12 cellular contexts compared by ENCODE assay signal in genomic region chrY:14328677-14329345, GRCh38.
DNase-seq lines count a peak whose midpoint lies in the region; ATAC-seq, FAIRE-seq and TF ChIP-seq lines count a peak whose summit lies in the region.
"Had no signal": no experiment of that assay in that cellular context is flagged by ENCODE, and none has a peak within 500 bp of the region (broad histone marks: within the 10 kb centered on the region; RNA-seq: fewer than 3 reads in every experiment).

No MANE protein-coding gene starts in this region.

- H3K27ac Mint-ChIP-seq in activated naive CD4-positive, alpha-beta T cell treated with anti-CD3 and anti-CD28 coated beads for 36 hours, result no peak overlapping the region
- H3K27ac Mint-ChIP-seq in astrocyte (ENCODE audit: unreplicated experiment), result peak overlapping the region; percentile 84
- H3K27ac Mint-ChIP-seq in stimulated activated memory B cell treated with anti-CD40 and anti-IgM and Interleukin-4, amounts not matched to agents 10 μg/mL and 1 μg/mL and 100 μg/mL, for 72 hours, result peak overlapping the region; percentile 56
- H3K27ac Mint-ChIP-seq: B cell, neural progenitor cell had no signal

- H3K27ac ChIP-seq in astrocyte (ENCODE audit: low read depth, low read length), result no peak overlapping the region
- H3K27ac ChIP-seq: KMS-11, neural progenitor cell had no signal

- CTCF ChIA-PET in activated naive CD4-positive, alpha-beta T cell treated with anti-CD3 and anti-CD28 coated beads for 36 hours (lab: Charles Lee), result interaction anchor here (0.7 kb wide), 1 partner anchor 12 kb away, joined by 3 read pairs; no protein-coding TSS in a partner anchor

- no peak for FAIRE-seq in astrocyte (lab: Jason Lieb, UNC)

- H3K4me3 Mint-ChIP-seq in activated naive CD4-positive, alpha-beta T cell treated with anti-CD3 and anti-CD28 coated beads for 36 hours, result no peak overlapping the region
- H3K4me3 Mint-ChIP-seq in astrocyte (ENCODE audit: unreplicated experiment), result no peak overlapping the region
- H3K4me3 Mint-ChIP-seq in stimulated activated memory B cell treated with anti-CD40 and anti-IgM and Interleukin-4, amounts not matched to agents 10 μg/mL and 1 μg/mL and 100 μg/mL, for 72 hours, result no peak overlapping the region
- H3K4me3 Mint-ChIP-seq: B cell, neural progenitor cell had no signal

- H2AFZ ChIP-seq in astrocyte (ENCODE audit: low read depth, low read length), result no peak overlapping the region
- H2AFZ ChIP-seq: neural progenitor cell had no signal

- intact Hi-C loops in activated naive CD4-positive, alpha-beta T cell treated with anti-CD3 and anti-CD28 coated beads for 36 hours (cut with micrococcal nuclease), result loop anchor here (2.0 kb wide), 1 partner anchor 590 kb away; no protein-coding TSS in a partner anchor

- no peak overlapping the region for H3K4me3 ChIP-seq in astrocyte (ENCODE audit: insufficient read depth, low read depth, low read length)
- H3K4me3 ChIP-seq: neural progenitor cell had no signal

- TF ChIP-seq CTCF in astrocyte (IDR thresholded peaks at IDR 0.05; ENCODE audit: insufficient read depth, low read depth, low read length), result no peak

- peak; percentile 99 for ATAC-seq in HG03442 (IDR thresholded peaks at IDR 0.05; ENCODE audit: unreplicated experiment)
- ATAC-seq in stimulated activated memory B cell treated with anti-CD40 and anti-IgM and Interleukin-4, amounts not matched to agents 10 μg/mL and 1 μg/mL and 100 μg/mL, for 72 hours, result peak; percentile 48

- H3K4me1 ChIP-seq in astrocyte (ENCODE audit: insufficient read depth, low read length), result no peaks in the 10 kb centered on the region
- H3K4me1 ChIP-seq: neural progenitor cell had no signal

- no peaks in the 10 kb centered on the region for H3K27me3 Mint-ChIP-seq in activated naive CD4-positive, alpha-beta T cell treated with anti-CD3 and anti-CD28 coated beads for 36 hours (ENCODE audit: low read depth)
- no peaks in the 10 kb centered on the region for H3K27me3 Mint-ChIP-seq in astrocyte (ENCODE audit: low read depth, unreplicated experiment)
- H3K27me3 Mint-ChIP-seq in stimulated activated memory B cell treated with anti-CD40 and anti-IgM and Interleukin-4, amounts not matched to agents 10 μg/mL and 1 μg/mL and 100 μg/mL, for 72 hours, result no peaks in the 10 kb centered on the region
- H3K27me3 Mint-ChIP-seq: B cell had no signal

- no peaks in the 10 kb centered on the region for H3K79me2 ChIP-seq in astrocyte (ENCODE audit: insufficient read depth, low read length)

- no peak overlapping the region for H3K4me2 ChIP-seq in astrocyte (ENCODE audit: low read length)
- H3K4me2 ChIP-seq: KMS-11, neural progenitor cell had no signal

- no peaks in the 10 kb centered on the region for H3K27me3 ChIP-seq in astrocyte (ENCODE audit: insufficient read depth, low read length)
- H3K27me3 ChIP-seq: neural progenitor cell had no signal

- H3K4me1 Mint-ChIP-seq in activated naive CD4-positive, alpha-beta T cell treated with anti-CD3 and anti-CD28 coated beads for 36 hours (ENCODE audit: low read depth), result peaks cover 16% of the 10 kb centered on the region
- peaks cover 13% of the 10 kb centered on the region for H3K4me1 Mint-ChIP-seq in astrocyte (ENCODE audit: low read depth, unreplicated experiment)
- H3K4me1 Mint-ChIP-seq in stimulated activated memory B cell treated with anti-CD40 and anti-IgM and Interleukin-4, amounts not matched to agents 10 μg/mL and 1 μg/mL and 100 μg/mL, for 72 hours, result peaks cover 10% of the 10 kb centered on the region
- H3K4me1 Mint-ChIP-seq: B cell, neural progenitor cell had no signal

- no peaks in the 10 kb centered on the region for H3K9me3 ChIP-seq in astrocyte (ENCODE audit: insufficient read depth, low read depth, low read length)

- no peaks in the 10 kb centered on the region for H4K20me1 ChIP-seq in astrocyte (ENCODE audit: insufficient read depth, low read length)

- H3K9me3 Mint-ChIP-seq in activated naive CD4-positive, alpha-beta T cell treated with anti-CD3 and anti-CD28 coated beads for 36 hours, result no peaks in the 10 kb centered on the region
- H3K9me3 Mint-ChIP-seq in astrocyte (ENCODE audit: unreplicated experiment), result no peaks in the 10 kb centered on the region
- H3K9me3 Mint-ChIP-seq in stimulated activated memory B cell treated with anti-CD40 and anti-IgM and Interleukin-4, amounts not matched to agents 10 μg/mL and 1 μg/mL and 100 μg/mL, for 72 hours, result no peaks in the 10 kb centered on the region
- H3K9me3 Mint-ChIP-seq: neural progenitor cell had no signal

- no peaks in the 10 kb centered on the region for H3K36me3 Mint-ChIP-seq in activated naive CD4-positive, alpha-beta T cell treated with anti-CD3 and anti-CD28 coated beads for 36 hours (ENCODE audit: low read depth)
- no peaks in the 10 kb centered on the region for H3K36me3 Mint-ChIP-seq in astrocyte (ENCODE audit: low read depth, unreplicated experiment)
- no peaks in the 10 kb centered on the region for H3K36me3 Mint-ChIP-seq in stimulated activated memory B cell treated with anti-CD40 and anti-IgM and Interleukin-4, amounts not matched to agents 10 μg/mL and 1 μg/mL and 100 μg/mL, for 72 hours
- H3K36me3 Mint-ChIP-seq: neural progenitor cell had no signal

- peak; percentile 8 for DNase-seq in activated naive CD4-positive, alpha-beta T cell treated with anti-CD3 and anti-CD28 coated beads for 36 hours
- DNase-seq in activated naive CD4-positive, alpha-beta T cell treated with anti-CD3 and anti-CD28 coated beads, Interleukin-2, amount 50 U/mL, for 16 hours, result no peak
- no peak for DNase-seq in astrocyte (ENCODE audit: low read depth)
- DNase-seq in RKO (ENCODE audit: low spot score), result no peak
- DNase-seq in retina, result no peak
- DNase-seq in AG08396 (ENCODE audit: low spot score), result no peak
- DNase-seq: glutamatergic neuron had no signal

- H3K36me3 ChIP-seq in astrocyte (ENCODE audit: insufficient read depth, low read length), result no peaks in the 10 kb centered on the region
- H3K36me3 ChIP-seq: neural progenitor cell had no signal

- no peak overlapping the region for H3K9ac ChIP-seq in astrocyte (ENCODE audit: low read length)
- H3K9ac ChIP-seq: KMS-11, neural progenitor cell had no signal
